18 cellular contexts compared by ENCODE assay signal in the genomic region with DNA sequence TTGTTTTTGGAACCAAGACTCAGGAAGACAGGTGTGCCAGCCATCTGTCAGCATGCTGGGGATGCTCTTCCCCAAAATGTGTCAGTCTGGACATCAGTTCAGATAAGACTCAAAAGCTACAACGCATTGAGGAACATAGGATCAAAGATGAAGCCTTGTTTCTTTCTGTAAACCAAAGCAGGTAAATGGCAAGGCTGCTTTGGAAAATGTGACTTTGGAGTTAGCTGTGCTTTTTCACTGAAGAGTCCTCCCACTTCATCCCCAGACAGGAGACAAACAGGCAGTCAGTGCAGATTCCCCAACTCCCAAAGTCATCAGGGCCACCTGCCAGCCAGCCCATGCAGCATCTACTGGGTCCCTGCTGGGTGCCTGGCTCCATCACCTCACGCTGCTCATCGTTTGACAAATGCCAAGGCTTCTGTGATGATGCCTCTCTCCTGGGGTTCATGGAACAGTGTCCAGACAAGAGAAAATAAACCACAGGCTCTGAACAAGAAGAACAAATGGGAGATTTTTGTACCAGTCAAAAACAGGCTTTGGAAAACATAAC.
DNase-seq lines count a peak whose midpoint lies in the region; TF ChIP-seq lines count a peak whose summit lies in the region.
"Had no signal": no experiment of that assay in that cellular context is flagged by ENCODE, and none has a peak within 500 bp of the region (broad histone marks: within the 10 kb centered on the region; RNA-seq: fewer than 3 reads in every experiment).

No MANE protein-coding gene starts in this region.

- H3K4me1 ChIP-seq in BLaER1: peaks cover 46% of the 10 kb centered on the region
- H3K4me1 ChIP-seq: A549, SJCRH30 had no signal

- in situ Hi-C loops in G401 (cut with HindIII; ENCODE audit: low sequenced_read_pairs): no loop called here

- peaks cover 5% of the 10 kb centered on the region; the same call in 1 of the 2 replicates for H3K9me3 ChIP-seq in BLaER1
- H3K9me3 ChIP-seq: A549, Caco-2, SJCRH30 had no signal

- H3K4me2 ChIP-seq in BLaER1: peak overlapping the region; percentile 15; the same call in 1 of the 2 replicates
- H3K4me2 ChIP-seq: A549 had no signal

- peak; percentile 97 for DNase-seq in G401 (ENCODE audit: low spot score)
- DNase-seq in NCI-H345 (lab: John Stamatoyannopoulos, UW): peak; percentile 65
- peak; percentile 89 for DNase-seq in cerebellar nuclear complex (lab: John Stamatoyannopoulos, UW)
- DNase-seq in NCI-H1048 (lab: John Stamatoyannopoulos, UW): no peak
- no peak for DNase-seq in GM10248 (ENCODE audit: extremely low spot score)
- DNase-seq in COLO668 (lab: John Stamatoyannopoulos, UW; ENCODE audit: unreplicated experiment): no peak
- DNase-seq: Caco-2; CD4-positive, CD25-positive, alpha-beta regulatory T cell; GOT3; KG1; NCI-H1105 treated with DMSO at 0.1 percent for 48 hours; NCI-H2029; OCI-M1; SJCRH30; T-helper 1 cell; T-helper 9 cell had no signal

- no peak overlapping the region for H3K9ac ChIP-seq in BLaER1

- POLR2A ChIA-PET in GM10248 (lab: Yijun Ruan, JAX): no interaction called here

- no peak overlapping the region for H3K4me3 ChIP-seq in BLaER1
- H3K4me3 ChIP-seq: A549, SJCRH30 had no signal

- CTCF ChIA-PET in GM10248 (lab: Yijun Ruan, JAX): no interaction called here

- H3K36me3 ChIP-seq in BLaER1: no peaks in the 10 kb centered on the region
- H3K36me3 ChIP-seq: SJCRH30 had no signal

- no peaks in the 10 kb centered on the region for H4K20me1 ChIP-seq in BLaER1

- no peak overlapping the region for H3K27ac ChIP-seq in BLaER1
- H3K27ac ChIP-seq: A549, SJCRH30 had no signal

- H3K27me3 ChIP-seq in BLaER1: no peaks in the 10 kb centered on the region

- no peak for TF ChIP-seq CTCF in GM10248 (IDR thresholded peaks at IDR 0.05; ENCODE audit: control extremely low read depth, extremely low read depth, low read depth, missing control alignments)

Comparison
In these comparisons a context has a peak if more than half of its experiments do, and no peak if none do; other contexts are left out.
1. DNase-seq: peak in G401 (single experiment), NCI-H345 (single experiment) and cerebellar nuclear complex (2 of 2); none in NCI-H1048 (single experiment), GM10248 (single experiment) and COLO668 (single experiment).